ENCODE assay signal across 16 cellular contexts in the genomic region with DNA sequence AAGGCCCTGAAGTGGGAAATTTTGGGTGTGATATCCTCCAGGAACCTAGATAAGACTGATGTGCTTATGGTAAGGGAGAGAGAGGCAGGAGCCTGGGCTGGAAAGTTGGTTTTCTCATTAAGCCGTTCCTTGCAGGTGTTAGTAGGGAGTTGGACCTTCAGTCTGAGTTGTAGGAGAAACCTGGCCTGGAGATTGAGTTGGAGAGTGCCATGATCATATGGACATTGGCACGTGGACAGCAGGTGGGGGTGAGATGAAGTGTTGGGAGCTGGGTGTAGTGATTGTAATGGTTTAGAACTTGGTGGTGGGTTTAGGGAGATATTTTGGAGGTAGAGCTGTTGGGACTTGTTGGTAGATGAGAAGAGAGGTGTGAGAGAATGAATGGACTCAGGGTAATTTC. TPM values are rescaled to one million over a fixed set of nuclear protein-coding genes. Genes with fewer than 3 reads are reported as not detected.
DNase-seq lines count a peak whose midpoint lies in the region; ATAC-seq, FAIRE-seq and TF ChIP-seq lines count a peak whose summit lies in the region.
"Had no signal": no experiment of that assay in that cellular context is flagged by ENCODE, and none has a peak within 500 bp of the region (broad histone marks: within the 10 kb centered on the region; RNA-seq: fewer than 3 reads in every experiment).

No MANE protein-coding gene starts in this region.

- H4K20me1 ChIP-seq in BLaER1 (peaks cover 68% of the 10 kb centered on the region), Loucy (ENCODE audit: insufficient read depth, low read length, poor library complexity, severe bottlenecking) (peaks cover 18% of the 10 kb centered on the region)

- intact Hi-C loops in kidney (cut with DNase I) = no loop called here

- no peak overlapping the region for H3K27ac Mint-ChIP-seq in nephron progenitor cell
- H3K27ac Mint-ChIP-seq: CD8-positive, alpha-beta memory T cell had no signal

- peak; percentile 1 for DNase-seq in kidney
- DNase-seq in superior temporal gyrus (ENCODE audit: extremely low spot score) = peak; percentile 9
- DNase-seq in amygdala (lab: John Stamatoyannopoulos, UW) = no peak
- no peak for DNase-seq in nephron progenitor cell
- DNase-seq: Caco-2, GF-D8, GM23248 had no signal

- H3K27ac ChIP-seq in BLaER1 (no peak overlapping the region), kidney (ENCODE audit: low read depth in 2 of 2, low read length in 2 of 2) (no peak overlapping the region)
- H3K27ac ChIP-seq: A549, GM23248 had no signal

- no peaks in the 10 kb centered on the region for H3F3A ChIP-seq in Loucy (ENCODE audit: low read depth)

- H3K36me3 ChIP-seq in BLaER1 = peaks cover 52% of the 10 kb centered on the region
- peaks cover 2% of the 10 kb centered on the region; the same call in 1 of the 2 replicates for H3K36me3 ChIP-seq in Loucy (ENCODE audit: insufficient read depth, low read length)
- H3K36me3 ChIP-seq in kidney (ENCODE audit: control insufficient read depth in 1 of 2, insufficient read depth in 2 of 2, low read length in 2 of 2) = no peaks in the 10 kb centered on the region

- peaks cover 19% of the 10 kb centered on the region for H3K4me1 ChIP-seq in BLaER1
- H3K4me1 ChIP-seq in Loucy (ENCODE audit: insufficient read depth, low read length, poor library complexity, severe bottlenecking) = peaks cover 18% of the 10 kb centered on the region
- H3K4me1 ChIP-seq in kidney (ENCODE audit: control insufficient read depth in 1 of 2, insufficient read depth in 1 of 2, low read depth in 1 of 2, low read length in 2 of 2) = peaks cover 0 to 4% of the 10 kb centered on the region in 2 donors
- H3K4me1 ChIP-seq: A549, Caco-2 had no signal

- FAIRE-seq in kidney (lab: Jason Lieb, UNC) = no peak
- FAIRE-seq: A549, H54, HTR-8/SVneo, K562 had no signal

- H3K4me2 ChIP-seq in BLaER1 (no peak overlapping the region), Loucy (ENCODE audit: low read depth, low read length, poor library complexity, severe bottlenecking) (peak overlapping the region; percentile 56)
- H3K4me2 ChIP-seq: A549 had no signal

- H3K79me2 ChIP-seq in Loucy (ENCODE audit: insufficient read depth, low read length) = peaks cover 24% of the 10 kb centered on the region

- H3K9me3 ChIP-seq in BLaER1 (no peaks in the 10 kb centered on the region), Loucy (ENCODE audit: insufficient read depth, low read depth, low read length) (no peaks in the 10 kb centered on the region), kidney (ENCODE audit: control insufficient read depth in 1 of 2, low read length in 2 of 2) (no peaks in the 10 kb centered on the region)
- H3K9me3 ChIP-seq: A549, Caco-2 had no signal

- TF ChIP-seq CTCF in Loucy (conservative IDR thresholded peaks at IDR 0.05; ENCODE audit: low read length) = no peak
- no peak for TF ChIP-seq CTCF in kidney (IDR thresholded peaks at IDR 0.05; ENCODE audit: borderline replicate concordance, extremely low read depth, insufficient read depth)
- TF ChIP-seq CTCF in nephron progenitor cell (IDR thresholded peaks at IDR 0.05) = no peak

- H3K9me2 ChIP-seq in Loucy (replicated peaks; ENCODE audit: low read depth, low read length) = no peaks in the 10 kb centered on the region

- H3K4me3 Mint-ChIP-seq in nephron progenitor cell = no peak overlapping the region
- H3K4me3 Mint-ChIP-seq: CD8-positive, alpha-beta memory T cell had no signal

- ATAC-seq in HG03342 (IDR thresholded peaks at IDR 0.05; ENCODE audit: unreplicated experiment) = no peak
- ATAC-seq: A549, HCT116, K562 had no signal

- no peak overlapping the region for H3K4me3 ChIP-seq in BLaER1
- H3K4me3 ChIP-seq in Loucy (ENCODE audit: low read length, poor library complexity, severe bottlenecking) = peak overlapping the region; percentile 47
- H3K4me3 ChIP-seq in kidney (ENCODE audit: low read length in 2 of 2) = no peak overlapping the region
- H3K4me3 ChIP-seq: A549, GM23248, K562 had no signal

- H3K36me3 Mint-ChIP-seq in nephron progenitor cell (ENCODE audit: low read depth) = peaks cover 12% of the 10 kb centered on the region

- H3K9ac ChIP-seq in BLaER1 (0 out of 2 replicates have a peak overlapping the region, but pooled peaks have one; percentile 22), Loucy (ENCODE audit: low read depth, low read length, poor library complexity, severe bottlenecking) (peak overlapping the region; percentile 17), kidney (ENCODE audit: low read length in 2 of 2) (no peak overlapping the region)
- H3K9ac ChIP-seq: GM23248 had no signal

- H3K27me3 ChIP-seq in BLaER1 = no peaks in the 10 kb centered on the region
- no peaks in the 10 kb centered on the region for H3K27me3 ChIP-seq in Loucy (ENCODE audit: insufficient read depth, low read length, poor library complexity, severe bottlenecking)

- no peaks in the 10 kb centered on the region for H3K4me1 Mint-ChIP-seq in nephron progenitor cell

- no peaks in the 10 kb centered on the region for H3K9me3 Mint-ChIP-seq in nephron progenitor cell
- H3K9me3 Mint-ChIP-seq: CD8-positive, alpha-beta memory T cell had no signal

- no peaks in the 10 kb centered on the region for H3K27me3 Mint-ChIP-seq in nephron progenitor cell (ENCODE audit: low read depth, poor library complexity)
- H3K27me3 Mint-ChIP-seq: CD8-positive, alpha-beta memory T cell had no signal

- no peak overlapping the region for H2AFZ ChIP-seq in Loucy (ENCODE audit: low read length)
- H2AFZ ChIP-seq: GM23248 had no signal

RNA-seq across cellular contexts. Expression of a gene that starts 4.9 kb away (rescaled TPM):
- 53.8 TPM for total RNA-seq in kidney
- 39.4 TPM for polyA plus RNA-seq in kidney (ENCODE audit: insufficient read depth, low read depth, low replicate concordance)

RNA-seq across cellular contexts. Expression of a gene that starts 21.2 kb away (rescaled TPM):
- total RNA-seq in kidney = 16.7 TPM
- polyA plus RNA-seq in kidney (ENCODE audit: insufficient read depth, low read depth, low replicate concordance) = 14.5 TPM

RNA-seq across cellular contexts. Expression of a gene that starts 40.6 kb away (rescaled TPM):
- 383 TPM for total RNA-seq in kidney
- polyA plus RNA-seq in kidney (ENCODE audit: insufficient read depth, low read depth, low replicate concordance) = 128 TPM

Comparison
In these comparisons a context has a peak if more than half of its experiments do, and no peak if none do; other contexts are left out.
1. H3K9ac ChIP-seq: peak in BLaER1 (single experiment) and Loucy (single experiment); none in kidney (0 of 2).
2. DNase-seq: peak in kidney (single experiment) and superior temporal gyrus (single experiment); none in amygdala (0 of 56) and nephron progenitor cell (single experiment).